In genomic region chr5:14326035-14326909, GRCh38 we compare ENCODE assay signal across 8 cellular contexts.
DNase-seq lines count a peak whose midpoint lies in the region; ATAC-seq, FAIRE-seq and TF ChIP-seq lines count a peak whose summit lies in the region.

No MANE protein-coding gene starts in this region.

- H3K4me1 Mint-ChIP-seq in CD14-positive monocyte: peaks cover 30% of the 10 kb centered on the region
- H3K4me1 Mint-ChIP-seq in astrocyte (ENCODE audit: low read depth, unreplicated experiment): peaks cover 60% of the 10 kb centered on the region
- peaks cover 0 to 4% (median under 1%) of the 10 kb centered on the region in 4 donors for H3K4me1 Mint-ChIP-seq in CD4-positive, alpha-beta memory T cell

- FAIRE-seq in astrocyte (lab: Jason Lieb, UNC): no peak

- H3K27me3 ChIP-seq in astrocyte (ENCODE audit: insufficient read depth, low read length) (no peaks in the 10 kb centered on the region), liver (ENCODE audit: control insufficient read depth in 4 of 4, insufficient read depth in 4 of 4, low read length in 3 of 4) (no peaks in the 10 kb centered on the region)
- H3K27me3 ChIP-seq in CD4-positive, alpha-beta memory T cell (ENCODE audit: insufficient read depth, low read length): no peaks in the 10 kb centered on the region

- POLR2A ChIA-PET in CD4-positive, alpha-beta memory T cell (lab: Charles Lee; ENCODE audit: partially characterized antibody): no interaction called here

- H3K36me3 ChIP-seq in astrocyte (ENCODE audit: insufficient read depth, low read length): peaks cover 46% of the 10 kb centered on the region
- H3K36me3 ChIP-seq in liver (ENCODE audit: control insufficient read depth in 4 of 4, insufficient read depth in 3 of 4, low read depth in 1 of 4, low read length in 3 of 4): peaks cover 1 to 16% (median 6%) of the 10 kb centered on the region in 4 donors
- H3K36me3 ChIP-seq in CD4-positive, alpha-beta memory T cell (ENCODE audit: insufficient read depth, low read length): no peaks in the 10 kb centered on the region

- peak overlapping the region in 2 of 7 donors; percentile 2 to 10 for H3K27ac Mint-ChIP-seq in CD14-positive monocyte
- peak overlapping the region; percentile 41 for H3K27ac Mint-ChIP-seq in astrocyte (ENCODE audit: unreplicated experiment)
- H3K27ac Mint-ChIP-seq in CD4-positive, alpha-beta memory T cell: no peak overlapping the region

- H3K9me3 ChIP-seq in astrocyte (ENCODE audit: insufficient read depth, low read depth, low read length) (no peaks in the 10 kb centered on the region), liver (ENCODE audit: control insufficient read depth in 4 of 4, low read length in 3 of 4) (no peaks in the 10 kb centered on the region)
- no peaks in the 10 kb centered on the region for H3K9me3 ChIP-seq in CD4-positive, alpha-beta memory T cell (ENCODE audit: control insufficient read depth in 1 of 2, low read length in 2 of 2)

- no peak overlapping the region for H3K4me3 ChIP-seq in astrocyte (ENCODE audit: insufficient read depth, low read depth, low read length)
- no peak overlapping the region for H3K4me3 ChIP-seq in liver (ENCODE audit: low read depth in 1 of 3, low read length in 3 of 3)
- H3K4me3 ChIP-seq in CD4-positive, alpha-beta memory T cell (ENCODE audit: low read length in 2 of 2): no peak overlapping the region

- H3K9me3 Mint-ChIP-seq in CD14-positive monocyte (peaks cover 3 to 7% (median 6%) of the 10 kb centered on the region in 7 donors), astrocyte (ENCODE audit: unreplicated experiment) (no peaks in the 10 kb centered on the region)
- H3K9me3 Mint-ChIP-seq in CD4-positive, alpha-beta memory T cell: peaks cover 0 to 8% (median 0%) of the 10 kb centered on the region in 8 donors

- H3K27me3 Mint-ChIP-seq in CD14-positive monocyte (ENCODE audit: low read depth in 3 of 3): no peaks in the 10 kb centered on the region
- H3K27me3 Mint-ChIP-seq in astrocyte (ENCODE audit: low read depth, unreplicated experiment): no peaks in the 10 kb centered on the region
- H3K27me3 Mint-ChIP-seq in CD4-positive, alpha-beta memory T cell: peaks cover 0 to 7% of the 10 kb centered on the region in 2 donors

- ATAC-seq in HG03378 (IDR thresholded peaks at IDR 0.05; ENCODE audit: unreplicated experiment): no peak
- ATAC-seq in GM21367 (IDR thresholded peaks at IDR 0.05; ENCODE audit: unreplicated experiment): no peak

- H3K4me3 Mint-ChIP-seq in CD14-positive monocyte (no peak overlapping the region), astrocyte (ENCODE audit: unreplicated experiment) (peak overlapping the region; percentile 1)
- no peak overlapping the region for H3K4me3 Mint-ChIP-seq in CD4-positive, alpha-beta memory T cell

- TF ChIP-seq CTCF in CD14-positive monocyte (IDR thresholded peaks at IDR 0.05): peak; percentile 60
- TF ChIP-seq CTCF in astrocyte (IDR thresholded peaks at IDR 0.05; ENCODE audit: insufficient read depth, low read depth, low read length): peak; percentile 25
- TF ChIP-seq CTCF in liver (IDR thresholded peaks at IDR 0.05; ENCODE audit: low read depth, low read length, missing input control): peak; percentile 29

- DNase-seq in CD14-positive monocyte (ENCODE audit: low spot score): no peak
- DNase-seq in HuH-7.5 (ENCODE audit: low spot score): peak; percentile 19
- no peak for DNase-seq in astrocyte (ENCODE audit: low read depth)
- DNase-seq in activated naive CD4-positive, alpha-beta T cell treated with anti-CD3 and anti-CD28 coated beads, Interleukin-2, amount 50 U/mL, for 16 hours: no peak
- DNase-seq in CD4-positive, alpha-beta memory T cell: no peak

- 72% methylated on average over 10 of the region's 10 CpGs for WGBS in liver

- H4K20me1 ChIP-seq in astrocyte (ENCODE audit: insufficient read depth, low read length): peaks cover 91% of the 10 kb centered on the region

- H3K4me1 ChIP-seq in astrocyte (ENCODE audit: insufficient read depth, low read length) (peaks cover 33% of the 10 kb centered on the region), liver (ENCODE audit: control insufficient read depth in 4 of 4, insufficient read depth in 4 of 4, low read length in 3 of 4) (no peaks in the 10 kb centered on the region)
- H3K4me1 ChIP-seq in CD4-positive, alpha-beta memory T cell (ENCODE audit: insufficient read depth, low read length): no peaks in the 10 kb centered on the region

- H3K4me2 ChIP-seq in astrocyte (ENCODE audit: low read length): no peak overlapping the region

- H2AFZ ChIP-seq in astrocyte (ENCODE audit: low read depth, low read length): no peak overlapping the region

- peaks cover 24 to 30% of the 10 kb centered on the region in 2 donors for H3K36me3 Mint-ChIP-seq in CD14-positive monocyte
- peaks cover 33% of the 10 kb centered on the region for H3K36me3 Mint-ChIP-seq in astrocyte (ENCODE audit: low read depth, unreplicated experiment)
- H3K36me3 Mint-ChIP-seq in CD4-positive, alpha-beta memory T cell: peaks cover 0 to 3% of the 10 kb centered on the region in 2 donors

- H3K27ac ChIP-seq in astrocyte (ENCODE audit: low read depth, low read length) (no peak overlapping the region), liver (ENCODE audit: low read depth in 1 of 2, low read length in 2 of 2) (no peak overlapping the region)
- H3K27ac ChIP-seq in CD4-positive, alpha-beta memory T cell (ENCODE audit: low read depth, low read length): no peak overlapping the region

- TF ChIP-seq RAD21 in liver (IDR thresholded peaks at IDR 0.05): peak; percentile 56 to 72

- intact Hi-C loops in CD14-positive monocyte (cut with micrococcal nuclease): no loop called here
- intact Hi-C loops in CD4-positive, alpha-beta memory T cell (cut with micrococcal nuclease): no loop called here

- H3K79me2 ChIP-seq in astrocyte (ENCODE audit: insufficient read depth, low read length): peaks cover 97% of the 10 kb centered on the region

- CTCF ChIA-PET in CD4-positive, alpha-beta memory T cell (lab: Charles Lee; ENCODE audit: partially characterized antibody): interaction anchor here (0.8 to 0.9 kb wide), 2 partner anchors 322 kb away, joined by 3 read pairs; no protein-coding TSS in a partner anchor

- no peak overlapping the region for H3K9ac ChIP-seq in astrocyte (ENCODE audit: low read length)
- no peak overlapping the region for H3K9ac ChIP-seq in liver (ENCODE audit: low read depth in 1 of 2, low read length in 2 of 2)

TF ChIP-seq in liver, 16 proteins besides CTCF, POLR2A, EP300 and RAD21:
- TF ChIP-seq TAF1 (conservative IDR thresholded peaks at IDR 0.05) (no peak), YY1 (IDR thresholded peaks at IDR 0.05) (no peak), JUND (IDR thresholded peaks at IDR 0.05) (no peak), HNF4G (IDR thresholded peaks at IDR 0.05) (no peak), SP1 (IDR thresholded peaks at IDR 0.05) (no peak), GABPA (IDR thresholded peaks at IDR 0.05 in 1 of 2, conservative IDR thresholded peaks at IDR 0.05 in 1 of 2) (no peak), MAX (IDR thresholded peaks at IDR 0.05) (no peak), NR2F2 (IDR thresholded peaks at IDR 0.05) (no peak), ZBTB33 (IDR thresholded peaks at IDR 0.05) (no peak), FOXA2 (IDR thresholded peaks at IDR 0.05) (no peak)
- TF ChIP-seq, protein P1, sequence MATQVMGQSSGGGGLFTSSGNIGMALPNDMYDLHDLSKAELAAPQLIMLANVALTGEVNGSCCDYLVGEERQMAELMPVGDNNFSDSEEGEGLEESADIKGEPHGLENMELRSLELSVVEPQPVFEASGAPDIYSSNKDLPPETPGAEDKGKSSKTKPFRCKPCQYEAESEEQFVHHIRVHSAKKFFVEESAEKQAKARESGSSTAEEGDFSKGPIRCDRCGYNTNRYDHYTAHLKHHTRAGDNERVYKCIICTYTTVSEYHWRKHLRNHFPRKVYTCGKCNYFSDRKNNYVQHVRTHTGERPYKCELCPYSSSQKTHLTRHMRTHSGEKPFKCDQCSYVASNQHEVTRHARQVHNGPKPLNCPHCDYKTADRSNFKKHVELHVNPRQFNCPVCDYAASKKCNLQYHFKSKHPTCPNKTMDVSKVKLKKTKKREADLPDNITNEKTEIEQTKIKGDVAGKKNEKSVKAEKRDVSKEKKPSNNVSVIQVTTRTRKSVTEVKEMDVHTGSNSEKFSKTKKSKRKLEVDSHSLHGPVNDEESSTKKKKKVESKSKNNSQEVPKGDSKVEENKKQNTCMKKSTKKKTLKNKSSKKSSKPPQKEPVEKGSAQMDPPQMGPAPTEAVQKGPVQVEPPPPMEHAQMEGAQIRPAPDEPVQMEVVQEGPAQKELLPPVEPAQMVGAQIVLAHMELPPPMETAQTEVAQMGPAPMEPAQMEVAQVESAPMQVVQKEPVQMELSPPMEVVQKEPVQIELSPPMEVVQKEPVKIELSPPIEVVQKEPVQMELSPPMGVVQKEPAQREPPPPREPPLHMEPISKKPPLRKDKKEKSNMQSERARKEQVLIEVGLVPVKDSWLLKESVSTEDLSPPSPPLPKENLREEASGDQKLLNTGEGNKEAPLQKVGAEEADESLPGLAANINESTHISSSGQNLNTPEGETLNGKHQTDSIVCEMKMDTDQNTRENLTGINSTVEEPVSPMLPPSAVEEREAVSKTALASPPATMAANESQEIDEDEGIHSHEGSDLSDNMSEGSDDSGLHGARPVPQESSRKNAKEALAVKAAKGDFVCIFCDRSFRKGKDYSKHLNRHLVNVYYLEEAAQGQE (IDR thresholded peaks at IDR 0.05): no peak
